Comparison of ENCODE assay signal across 11 cellular contexts in the genomic region with DNA sequence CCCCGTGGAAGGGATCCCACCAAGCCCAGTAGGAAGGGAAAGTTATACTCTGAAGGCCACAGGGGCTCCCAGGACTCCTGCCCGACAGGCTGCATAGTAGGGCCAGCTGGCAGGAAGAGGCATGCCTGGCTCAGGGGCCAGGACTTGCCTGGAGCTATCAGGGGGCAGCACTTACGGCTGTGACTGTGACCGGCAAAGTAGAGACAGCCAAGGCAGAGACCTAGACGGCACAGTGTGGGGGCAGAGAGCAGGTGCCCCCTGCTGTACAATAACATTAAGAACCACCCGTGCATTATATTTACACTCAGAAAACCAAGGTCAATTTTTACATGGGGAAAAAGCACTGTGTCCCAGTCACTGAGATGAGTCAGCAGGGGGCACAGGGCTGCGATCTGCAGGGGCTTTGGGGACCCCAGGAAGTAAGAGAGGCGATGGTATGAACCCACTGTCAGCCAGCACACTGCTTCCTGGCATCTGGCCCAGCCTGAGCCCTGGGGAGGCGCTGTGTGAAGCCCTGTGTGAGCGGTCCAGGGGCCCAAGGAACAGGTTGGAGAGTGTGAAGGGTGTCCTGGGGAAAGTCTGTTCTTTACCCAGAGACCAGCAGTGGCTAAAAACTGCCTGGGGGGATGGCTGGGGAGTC. TPM values are rescaled to one million over a fixed set of nuclear protein-coding genes. Genes with fewer than 3 reads are reported as not detected.
DNase-seq lines count a peak whose midpoint lies in the region; ATAC-seq, FAIRE-seq and TF ChIP-seq lines count a peak whose summit lies in the region.
"Had no signal": no experiment of that assay in that cellular context is flagged by ENCODE, and none has a peak within 500 bp of the region (broad histone marks: within the 10 kb centered on the region; RNA-seq: fewer than 3 reads in every experiment).

No MANE protein-coding gene starts in this region.

- H3K36me3 ChIP-seq in GM06990 (ENCODE audit: control insufficient read depth, insufficient read depth, low read length), result peaks cover 17% of the 10 kb centered on the region
- H3K36me3 ChIP-seq in KOPT-K1 (ENCODE audit: insufficient read depth, low read length), result peaks cover 27% of the 10 kb centered on the region
- no peaks in the 10 kb centered on the region for H3K36me3 ChIP-seq in astrocyte (ENCODE audit: insufficient read depth, low read length)
- H3K36me3 ChIP-seq in mucosa of descending colon (ENCODE audit: low read depth), result no peaks in the 10 kb centered on the region
- no peaks in the 10 kb centered on the region for H3K36me3 ChIP-seq in colonic mucosa
- H3K36me3 ChIP-seq: ovary had no signal

- H3K4me1 ChIP-seq in astrocyte (ENCODE audit: insufficient read depth, low read length) (peaks cover 13% of the 10 kb centered on the region), mucosa of descending colon (ENCODE audit: low read depth) (no peaks in the 10 kb centered on the region), colonic mucosa (no peaks in the 10 kb centered on the region)

- H3K4me3 ChIP-seq in GM06990 (replicated peaks; ENCODE audit: low read depth, low read length), result no peak overlapping the region
- no peak overlapping the region for H3K4me3 ChIP-seq in astrocyte (ENCODE audit: insufficient read depth, low read depth, low read length)
- no peak overlapping the region for H3K4me3 ChIP-seq in mucosa of descending colon
- no peak overlapping the region for H3K4me3 ChIP-seq in colonic mucosa
- H3K4me3 ChIP-seq: esophagus squamous epithelium, ovary had no signal

- H3K4me3 Mint-ChIP-seq in astrocyte (ENCODE audit: unreplicated experiment), result no peak overlapping the region

- H3K9ac ChIP-seq in astrocyte (ENCODE audit: low read length), result peak overlapping the region; percentile 10
- H3K9ac ChIP-seq in colonic mucosa (ENCODE audit: low read depth in 2 of 2, low read length in 2 of 2), result no peak overlapping the region

- no peak for FAIRE-seq in astrocyte (lab: Jason Lieb, UNC)
- FAIRE-seq: TTC549 had no signal

- peaks cover 72% of the 10 kb centered on the region for H4K20me1 ChIP-seq in astrocyte (ENCODE audit: insufficient read depth, low read length)

- intact Hi-C loops in mucosa of descending colon (cut with DNase I, micrococcal nuclease) (no loop called here), colonic mucosa (cut with DNase I) (loop anchor here (5.0 kb wide), 1 partner anchor 202 kb away; no protein-coding TSS in a partner anchor)

- H3K27me3 Mint-ChIP-seq in astrocyte (ENCODE audit: low read depth, unreplicated experiment), result no peaks in the 10 kb centered on the region

- peaks cover 3% of the 10 kb centered on the region for H3K9me3 Mint-ChIP-seq in astrocyte (ENCODE audit: unreplicated experiment)

- peaks cover 15% of the 10 kb centered on the region for H3K4me1 Mint-ChIP-seq in astrocyte (ENCODE audit: low read depth, unreplicated experiment)

- H3K27ac Mint-ChIP-seq in astrocyte (ENCODE audit: unreplicated experiment), result peak overlapping the region; percentile 50

- TF ChIP-seq CTCF in GM06990 (IDR thresholded peaks at IDR 0.05; ENCODE audit: insufficient read depth, low read length, poor library complexity, severe bottlenecking), result peak; percentile 35
- peak; percentile 20 for TF ChIP-seq CTCF in astrocyte (IDR thresholded peaks at IDR 0.05; ENCODE audit: insufficient read depth, low read depth, low read length)
- no peak for TF ChIP-seq CTCF in mucosa of descending colon (IDR thresholded peaks at IDR 0.05)
- no peak for TF ChIP-seq CTCF in colonic mucosa (IDR thresholded peaks at IDR 0.05)

- peaks cover 7% of the 10 kb centered on the region for H3K79me2 ChIP-seq in astrocyte (ENCODE audit: insufficient read depth, low read length)

- H3K27me3 ChIP-seq in GM06990 (replicated peaks; ENCODE audit: control insufficient read depth, insufficient read depth, low read length) (no peaks in the 10 kb centered on the region), astrocyte (ENCODE audit: insufficient read depth, low read length) (no peaks in the 10 kb centered on the region), colonic mucosa (no peaks in the 10 kb centered on the region)
- H3K27me3 ChIP-seq: esophagus squamous epithelium, ovary had no signal

- H3K9me3 ChIP-seq in KOPT-K1 (ENCODE audit: insufficient read depth, low read length, poor library complexity, severe bottlenecking) (no peaks in the 10 kb centered on the region), astrocyte (ENCODE audit: insufficient read depth, low read depth, low read length) (no peaks in the 10 kb centered on the region), mucosa of descending colon (no peaks in the 10 kb centered on the region), colonic mucosa (no peaks in the 10 kb centered on the region)
- H3K9me3 ChIP-seq: esophagus squamous epithelium, ovary had no signal

- H3K4me2 ChIP-seq in astrocyte (ENCODE audit: low read length), result no peak overlapping the region

- H3K27ac ChIP-seq in KOPT-K1 (ENCODE audit: low read depth, low read length, poor library complexity, severe bottlenecking) (peak overlapping the region; percentile 35), astrocyte (ENCODE audit: low read depth, low read length) (no peak overlapping the region), colonic mucosa (no peak overlapping the region)
- H3K27ac ChIP-seq: esophagus squamous epithelium, ovary had no signal

- DNase-seq in GM06990 (ENCODE audit: extremely low read depth, insufficient read length) (no peak), astrocyte (ENCODE audit: low read depth) (no peak), mucosa of descending colon (no peak), SK-N-DZ (ENCODE audit: low spot score) (no peak), colonic mucosa (no peak)
- DNase-seq: esophagus squamous epithelium had no signal

- peaks cover 3% of the 10 kb centered on the region for H3K36me3 Mint-ChIP-seq in astrocyte (ENCODE audit: low read depth, unreplicated experiment)

- ATAC-seq in mucosa of descending colon (peak; percentile 40), HG02938 (IDR thresholded peaks at IDR 0.05; ENCODE audit: unreplicated experiment) (no peak), HG03175 (IDR thresholded peaks at IDR 0.05; ENCODE audit: unreplicated experiment) (no peak)

- H2AFZ ChIP-seq in astrocyte (ENCODE audit: low read depth, low read length), result no peak overlapping the region

RNA-seq across cellular contexts. Expression of gene CCDC167, which starts 9.9 kb away (rescaled TPM):
- 24.0 and 31.9 TPM in 2 replicates for total RNA-seq in astrocyte
- total RNA-seq in mucosa of descending colon, result 10 to 100 TPM in 2 of 3 donors, 1 to 10 TPM in 1; 5.4 to 13.4 (median 12.1) TPM
- polyA plus RNA-seq in SK-N-DZ (2014; cell fraction: cytosol; rRNA removed), result 87.4 and 127 TPM in 2 replicates
- polyA plus RNA-seq in SK-N-DZ (2014; cell fraction: nucleus; rRNA removed), result 104 and 118 TPM in 2 replicates
- 10 to 100 TPM; 11.8 to 31.8 TPM for total RNA-seq in colonic mucosa

RNA-seq across cellular contexts. Expression of gene CMTR1, which starts 56.8 kb away (rescaled TPM):
- total RNA-seq in astrocyte (44.1 and 47.0 TPM in 2 replicates), mucosa of descending colon (10 to 100 TPM; 26.1 to 49.8 (median 27.5) TPM), colonic mucosa (10 to 100 TPM; 20.3 to 24.4 TPM)
- polyA plus RNA-seq in SK-N-DZ (2014; cell fraction: cytosol; rRNA removed), result 51.8 and 55.6 TPM in 2 replicates
- polyA plus RNA-seq in SK-N-DZ (2014; cell fraction: nucleus; rRNA removed), result 141 and 164 TPM in 2 replicates

Comparison
In these comparisons a context has a peak if more than half of its experiments do, and no peak if none do; other contexts are left out.
1. CTCF ChIP-seq: peak in GM06990 (single experiment) and astrocyte (single experiment); none in mucosa of descending colon (single experiment) and colonic mucosa (single experiment).